ENCODE assay signal across 1 cellular context in genomic region chr20:50730765-50731054, GRCh38.
TF ChIP-seq lines count a peak whose summit lies in the region.

No MANE protein-coding gene starts in this region.

TF ChIP-seq in HepG2, 621 proteins besides CTCF, POLR2A, EP300 and RAD21 (continued from another document and continues in another):
- TF ChIP-seq, protein P1, sequence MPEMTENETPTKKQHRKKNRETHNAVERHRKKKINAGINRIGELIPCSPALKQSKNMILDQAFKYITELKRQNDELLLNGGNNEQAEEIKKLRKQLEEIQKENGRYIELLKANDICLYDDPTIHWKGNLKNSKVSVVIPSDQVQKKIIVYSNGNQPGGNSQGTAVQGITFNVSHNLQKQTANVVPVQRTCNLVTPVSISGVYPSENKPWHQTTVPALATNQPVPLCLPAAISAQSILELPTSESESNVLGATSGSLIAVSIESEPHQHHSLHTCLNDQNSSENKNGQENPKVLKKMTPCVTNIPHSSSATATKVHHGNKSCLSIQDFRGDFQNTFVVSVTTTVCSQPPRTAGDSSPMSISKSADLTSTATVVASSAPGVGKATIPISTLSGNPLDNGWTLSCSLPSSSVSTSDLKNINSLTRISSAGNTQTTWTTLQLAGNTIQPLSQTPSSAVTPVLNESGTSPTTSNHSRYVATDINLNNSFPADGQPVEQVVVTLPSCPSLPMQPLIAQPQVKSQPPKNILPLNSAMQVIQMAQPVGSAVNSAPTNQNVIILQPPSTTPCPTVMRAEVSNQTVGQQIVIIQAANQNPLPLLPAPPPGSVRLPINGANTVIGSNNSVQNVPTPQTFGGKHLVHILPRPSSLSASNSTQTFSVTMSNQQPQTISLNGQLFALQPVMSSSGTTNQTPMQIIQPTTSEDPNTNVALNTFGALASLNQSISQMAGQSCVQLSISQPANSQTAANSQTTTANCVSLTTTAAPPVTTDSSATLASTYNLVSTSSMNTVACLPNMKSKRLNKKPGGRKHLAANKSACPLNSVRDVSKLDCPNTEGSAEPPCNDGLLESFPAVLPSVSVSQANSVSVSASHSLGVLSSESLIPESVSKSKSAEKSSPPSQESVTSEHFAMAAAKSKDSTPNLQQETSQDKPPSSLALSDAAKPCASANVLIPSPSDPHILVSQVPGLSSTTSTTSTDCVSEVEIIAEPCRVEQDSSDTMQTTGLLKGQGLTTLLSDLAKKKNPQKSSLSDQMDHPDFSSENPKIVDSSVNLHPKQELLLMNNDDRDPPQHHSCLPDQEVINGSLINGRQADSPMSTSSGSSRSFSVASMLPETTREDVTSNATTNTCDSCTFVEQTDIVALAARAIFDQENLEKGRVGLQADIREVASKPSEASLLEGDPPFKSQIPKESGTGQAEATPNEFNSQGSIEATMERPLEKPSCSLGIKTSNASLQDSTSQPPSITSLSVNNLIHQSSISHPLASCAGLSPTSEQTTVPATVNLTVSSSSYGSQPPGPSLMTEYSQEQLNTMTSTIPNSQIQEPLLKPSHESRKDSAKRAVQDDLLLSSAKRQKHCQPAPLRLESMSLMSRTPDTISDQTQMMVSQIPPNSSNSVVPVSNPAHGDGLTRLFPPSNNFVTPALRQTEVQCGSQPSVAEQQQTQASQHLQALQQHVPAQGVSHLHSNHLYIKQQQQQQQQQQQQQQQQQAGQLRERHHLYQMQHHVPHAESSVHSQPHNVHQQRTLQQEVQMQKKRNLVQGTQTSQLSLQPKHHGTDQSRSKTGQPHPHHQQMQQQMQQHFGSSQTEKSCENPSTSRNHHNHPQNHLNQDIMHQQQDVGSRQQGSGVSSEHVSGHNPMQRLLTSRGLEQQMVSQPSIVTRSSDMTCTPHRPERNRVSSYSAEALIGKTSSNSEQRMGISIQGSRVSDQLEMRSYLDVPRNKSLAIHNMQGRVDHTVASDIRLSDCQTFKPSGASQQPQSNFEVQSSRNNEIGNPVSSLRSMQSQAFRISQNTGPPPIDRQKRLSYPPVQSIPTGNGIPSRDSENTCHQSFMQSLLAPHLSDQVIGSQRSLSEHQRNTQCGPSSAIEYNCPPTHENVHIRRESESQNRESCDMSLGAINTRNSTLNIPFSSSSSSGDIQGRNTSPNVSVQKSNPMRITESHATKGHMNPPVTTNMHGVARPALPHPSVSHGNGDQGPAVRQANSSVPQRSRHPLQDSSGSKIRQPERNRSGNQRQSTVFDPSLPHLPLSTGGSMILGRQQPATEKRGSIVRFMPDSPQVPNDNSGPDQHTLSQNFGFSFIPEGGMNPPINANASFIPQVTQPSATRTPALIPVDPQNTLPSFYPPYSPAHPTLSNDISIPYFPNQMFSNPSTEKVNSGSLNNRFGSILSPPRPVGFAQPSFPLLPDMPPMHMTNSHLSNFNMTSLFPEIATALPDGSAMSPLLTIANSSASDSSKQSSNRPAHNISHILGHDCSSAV (CRISPR knock-in tag; IDR thresholded peaks at IDR 0.05; ENCODE audit: borderline replicate concordance), result no peak
- TF ChIP-seq ZFP90 (CRISPR knock-in tag; IDR thresholded peaks at IDR 0.05; ENCODE audit: borderline replicate concordance) (no peak), ZNF205 (CRISPR knock-in tag; IDR thresholded peaks at IDR 0.05) (0 out of 2 replicates have a peak, but pooled peaks have one; percentile 11), TAF1 (CRISPR knock-in tag; IDR thresholded peaks at IDR 0.05) (no peak), GABPA (IDR thresholded peaks at IDR 0.05; ENCODE audit: low read depth, low read length) (no peak), GABPA (CRISPR knock-in tag; IDR thresholded peaks at IDR 0.05; ENCODE audit: low read depth) (no peak), ZBTB42 (CRISPR knock-in tag; IDR thresholded peaks at IDR 0.05) (no peak), ARNT2 (CRISPR knock-in tag; IDR thresholded peaks at IDR 0.05; ENCODE audit: low read depth) (no peak), U2AF1 (optimal IDR thresholded peaks at IDR 0.05; ENCODE audit: low read depth, low read length) (no peak), EZH2 (conservative IDR thresholded peaks at IDR 0.05; ENCODE audit: low read depth, low read length) (no peak), RNF2 (conservative IDR thresholded peaks at IDR 0.05; ENCODE audit: low read depth) (peak; percentile 95), PHF21A (CRISPR knock-in tag; IDR thresholded peaks at IDR 0.05) (peak; percentile 68; the same call in 1 of the 2 replicates), ZNF326 (CRISPR knock-in tag; IDR thresholded peaks at IDR 0.05; ENCODE audit: borderline replicate concordance) (no peak), ZNF772 (CRISPR knock-in tag; IDR thresholded peaks at IDR 0.05) (no peak; the same call in 1 of the 2 replicates), FOXM1 (CRISPR knock-in tag; IDR thresholded peaks at IDR 0.05) (no peak), SP1 (IDR thresholded peaks at IDR 0.05) (no peak), SP1 (CRISPR knock-in tag; IDR thresholded peaks at IDR 0.05) (no peak), NFAT5 (CRISPR knock-in tag; IDR thresholded peaks at IDR 0.05) (peak; percentile 44; the same call in 1 of the 2 replicates), ZNF816 (CRISPR knock-in tag; IDR thresholded peaks at IDR 0.05; ENCODE audit: borderline replicate concordance) (peak; percentile 20; the same call in 1 of the 2 replicates), ZNF713 (CRISPR knock-in tag; IDR thresholded peaks at IDR 0.05) (peak; percentile 22; the same call in 1 of the 2 replicates), ZNF891 (CRISPR knock-in tag; IDR thresholded peaks at IDR 0.05) (peak; percentile 49; the same call in 1 of the 2 replicates), ZBTB2 (CRISPR knock-in tag; IDR thresholded peaks at IDR 0.05; ENCODE audit: low read depth) (no peak), ZNF468 (CRISPR knock-in tag; IDR thresholded peaks at IDR 0.05) (no peak), GATAD2A (CRISPR knock-in tag; IDR thresholded peaks at IDR 0.05) (no peak), JDP2 (CRISPR knock-in tag; IDR thresholded peaks at IDR 0.05; ENCODE audit: borderline replicate concordance) (no peak)
- TF ChIP-seq, protein P2, sequence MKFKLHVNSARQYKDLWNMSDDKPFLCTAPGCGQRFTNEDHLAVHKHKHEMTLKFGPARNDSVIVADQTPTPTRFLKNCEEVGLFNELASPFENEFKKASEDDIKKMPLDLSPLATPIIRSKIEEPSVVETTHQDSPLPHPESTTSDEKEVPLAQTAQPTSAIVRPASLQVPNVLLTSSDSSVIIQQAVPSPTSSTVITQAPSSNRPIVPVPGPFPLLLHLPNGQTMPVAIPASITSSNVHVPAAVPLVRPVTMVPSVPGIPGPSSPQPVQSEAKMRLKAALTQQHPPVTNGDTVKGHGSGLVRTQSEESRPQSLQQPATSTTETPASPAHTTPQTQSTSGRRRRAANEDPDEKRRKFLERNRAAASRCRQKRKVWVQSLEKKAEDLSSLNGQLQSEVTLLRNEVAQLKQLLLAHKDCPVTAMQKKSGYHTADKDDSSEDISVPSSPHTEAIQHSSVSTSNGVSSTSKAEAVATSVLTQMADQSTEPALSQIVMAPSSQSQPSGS (CRISPR knock-in tag; IDR thresholded peaks at IDR 0.05), result peak; percentile 39; the same call in 1 of the 2 replicates
- TF ChIP-seq, protein P3, sequence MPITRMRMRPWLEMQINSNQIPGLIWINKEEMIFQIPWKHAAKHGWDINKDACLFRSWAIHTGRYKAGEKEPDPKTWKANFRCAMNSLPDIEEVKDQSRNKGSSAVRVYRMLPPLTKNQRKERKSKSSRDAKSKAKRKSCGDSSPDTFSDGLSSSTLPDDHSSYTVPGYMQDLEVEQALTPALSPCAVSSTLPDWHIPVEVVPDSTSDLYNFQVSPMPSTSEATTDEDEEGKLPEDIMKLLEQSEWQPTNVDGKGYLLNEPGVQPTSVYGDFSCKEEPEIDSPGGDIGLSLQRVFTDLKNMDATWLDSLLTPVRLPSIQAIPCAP (CRISPR knock-in tag; IDR thresholded peaks at IDR 0.05; ENCODE audit: low read depth), result no peak
- TF ChIP-seq, protein P4, sequence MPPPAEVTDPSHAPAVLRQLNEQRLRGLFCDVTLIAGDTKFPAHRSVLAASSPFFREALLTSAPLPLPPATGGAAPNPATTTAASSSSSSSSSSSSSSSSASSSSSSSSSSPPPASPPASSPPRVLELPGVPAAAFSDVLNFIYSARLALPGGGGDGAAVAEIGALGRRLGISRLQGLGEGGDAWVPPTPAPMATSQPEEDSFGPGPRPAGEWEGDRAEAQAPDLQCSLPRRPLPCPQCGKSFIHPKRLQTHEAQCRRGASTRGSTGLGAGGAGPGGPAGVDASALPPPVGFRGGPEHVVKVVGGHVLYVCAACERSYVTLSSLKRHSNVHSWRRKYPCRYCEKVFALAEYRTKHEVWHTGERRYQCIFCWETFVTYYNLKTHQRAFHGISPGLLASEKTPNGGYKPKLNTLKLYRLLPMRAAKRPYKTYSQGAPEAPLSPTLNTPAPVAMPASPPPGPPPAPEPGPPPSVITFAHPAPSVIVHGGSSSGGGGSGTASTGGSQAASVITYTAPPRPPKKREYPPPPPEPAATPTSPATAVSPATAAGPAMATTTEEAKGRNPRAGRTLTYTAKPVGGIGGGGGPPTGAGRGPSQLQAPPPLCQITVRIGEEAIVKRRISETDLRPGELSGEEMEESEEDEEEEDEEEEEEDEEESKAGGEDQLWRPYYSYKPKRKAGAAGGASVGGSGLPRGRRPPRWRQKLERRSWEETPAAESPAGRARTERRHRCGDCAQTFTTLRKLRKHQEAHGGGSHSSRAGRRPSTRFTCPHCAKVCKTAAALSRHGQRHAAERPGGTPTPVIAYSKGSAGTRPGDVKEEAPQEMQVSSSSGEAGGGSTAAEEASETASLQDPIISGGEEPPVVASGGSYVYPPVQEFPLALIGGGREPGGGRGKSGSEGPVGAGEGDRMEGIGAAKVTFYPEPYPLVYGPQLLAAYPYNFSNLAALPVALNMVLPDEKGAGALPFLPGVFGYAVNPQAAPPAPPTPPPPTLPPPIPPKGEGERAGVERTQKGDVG (CRISPR knock-in tag; IDR thresholded peaks at IDR 0.05; ENCODE audit: borderline replicate concordance), result peak; percentile 71; the same call in 1 of the 2 replicates
- TF ChIP-seq, protein P5, sequence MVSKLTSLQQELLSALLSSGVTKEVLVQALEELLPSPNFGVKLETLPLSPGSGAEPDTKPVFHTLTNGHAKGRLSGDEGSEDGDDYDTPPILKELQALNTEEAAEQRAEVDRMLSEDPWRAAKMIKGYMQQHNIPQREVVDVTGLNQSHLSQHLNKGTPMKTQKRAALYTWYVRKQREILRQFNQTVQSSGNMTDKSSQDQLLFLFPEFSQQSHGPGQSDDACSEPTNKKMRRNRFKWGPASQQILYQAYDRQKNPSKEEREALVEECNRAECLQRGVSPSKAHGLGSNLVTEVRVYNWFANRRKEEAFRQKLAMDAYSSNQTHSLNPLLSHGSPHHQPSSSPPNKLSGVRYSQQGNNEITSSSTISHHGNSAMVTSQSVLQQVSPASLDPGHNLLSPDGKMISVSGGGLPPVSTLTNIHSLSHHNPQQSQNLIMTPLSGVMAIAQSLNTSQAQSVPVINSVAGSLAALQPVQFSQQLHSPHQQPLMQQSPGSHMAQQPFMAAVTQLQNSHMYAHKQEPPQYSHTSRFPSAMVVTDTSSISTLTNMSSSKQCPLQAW (CRISPR knock-in tag; IDR thresholded peaks at IDR 0.05), result peak; percentile 81
- TF ChIP-seq, protein P6, sequence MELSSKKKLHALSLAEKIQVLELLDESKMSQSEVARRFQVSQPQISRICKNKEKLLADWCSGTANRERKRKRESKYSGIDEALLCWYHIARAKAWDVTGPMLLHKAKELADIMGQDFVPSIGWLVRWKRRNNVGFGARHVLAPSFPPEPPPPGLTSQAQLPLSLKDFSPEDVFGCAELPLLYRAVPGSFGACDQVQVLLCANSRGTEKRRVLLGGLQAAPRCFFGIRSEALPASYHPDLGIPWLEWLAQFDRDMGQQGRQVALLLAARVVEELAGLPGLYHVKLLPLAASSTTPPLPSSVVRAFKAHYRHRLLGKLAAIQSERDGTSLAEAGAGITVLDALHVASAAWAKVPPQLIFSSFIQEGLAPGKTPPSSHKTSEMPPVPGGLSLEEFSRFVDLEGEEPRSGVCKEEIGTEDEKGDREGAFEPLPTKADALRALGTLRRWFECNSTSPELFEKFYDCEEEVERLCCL (CRISPR knock-in tag; IDR thresholded peaks at IDR 0.05; ENCODE audit: borderline replicate concordance), result no peak
